8 cellular contexts compared by ENCODE assay signal in genomic region chr17:76264425-76264754, GRCh38. TPM values are rescaled to one million over a fixed set of nuclear protein-coding genes. Genes with fewer than 3 reads are reported as not detected.
DNase-seq lines count a peak whose midpoint lies in the region; ATAC-seq and TF ChIP-seq lines count a peak whose summit lies in the region.

No MANE protein-coding gene starts in this region.

- H3K27ac ChIP-seq in BLaER1: peak overlapping the region; percentile 84

- DNase-seq in HFFc6: no peak
- no peak for DNase-seq in adipocyte (ENCODE audit: low read depth)
- no peak for DNase-seq in naive B cell
- no peak for DNase-seq in NCI-H1436 treated with DMSO at 0.1 percent for 48 hours (lab: John Stamatoyannopoulos, UW)
- DNase-seq in effector CD8-positive, alpha-beta T cell (lab: John Stamatoyannopoulos, UW): no peak
- no peak for DNase-seq in head of caudate nucleus

- H3K4me1 ChIP-seq in BLaER1: peaks cover 81% of the 10 kb centered on the region
- peaks cover 45% of the 10 kb centered on the region for H3K4me1 ChIP-seq in adipocyte (ENCODE audit: control insufficient read depth, insufficient read depth, low read length)

- no peaks in the 10 kb centered on the region for H3K9me3 ChIP-seq in BLaER1
- no peaks in the 10 kb centered on the region for H3K9me3 ChIP-seq in adipocyte (ENCODE audit: control insufficient read depth, low read length)

- no peak for TF ChIP-seq CTCF in HFFc6 (IDR thresholded peaks at IDR 0.05)

- no peaks in the 10 kb centered on the region for H3K9me3 Mint-ChIP-seq in HFFc6
- no peaks in the 10 kb centered on the region for H3K9me3 Mint-ChIP-seq in naive B cell

- no peaks in the 10 kb centered on the region; the same call in 1 of the 2 replicates for H3K27me3 Mint-ChIP-seq in HFFc6 (ENCODE audit: insufficient read depth)
- H3K27me3 Mint-ChIP-seq in naive B cell: no peaks in the 10 kb centered on the region

- intact Hi-C loops in head of caudate nucleus (cut with DNase I): no loop called here

- peaks cover 50% of the 10 kb centered on the region for H3K4me1 Mint-ChIP-seq in HFFc6 (ENCODE audit: low read depth)
- peaks cover 43 to 81% (median 72%) of the 10 kb centered on the region in 3 donors for H3K4me1 Mint-ChIP-seq in naive B cell

- ATAC-seq in naive B cell (ENCODE audit: low read depth in 2 of 2) (no peak), HG02798 (IDR thresholded peaks at IDR 0.05; ENCODE audit: poor library complexity, unreplicated experiment) (no peak)

- peak overlapping the region; percentile 51; the same call in 1 of the 2 replicates for H3K9ac ChIP-seq in BLaER1
- peak overlapping the region; percentile 77 for H3K9ac ChIP-seq in adipocyte (ENCODE audit: low read length)

- H3K4me2 ChIP-seq in BLaER1: peak overlapping the region; percentile 82

- H3K36me3 ChIP-seq in BLaER1 (peaks cover 6% of the 10 kb centered on the region), adipocyte (ENCODE audit: control insufficient read depth, insufficient read depth, low read length, severe bottlenecking) (no peaks in the 10 kb centered on the region)

- H3K4me3 ChIP-seq in BLaER1 (peak overlapping the region; percentile 25; the same call in 1 of the 2 replicates), adipocyte (ENCODE audit: low read length) (peak overlapping the region; percentile 76)

- H3K36me3 Mint-ChIP-seq in HFFc6 (ENCODE audit: low read depth) (0 out of 2 replicates have a peak, but pooled peaks cover 4% of the 10 kb centered on the region), naive B cell (no peaks in the 10 kb centered on the region)

- H3K27me3 ChIP-seq in BLaER1: no peaks in the 10 kb centered on the region
- no peaks in the 10 kb centered on the region for H3K27me3 ChIP-seq in adipocyte (replicated peaks; ENCODE audit: control insufficient read depth, insufficient read depth, low read length)

- H3K4me3 Mint-ChIP-seq in HFFc6 (peak overlapping the region; percentile 85), naive B cell (peak overlapping the region; percentile 66 to 91 (median 86))

- H3K27ac Mint-ChIP-seq in HFFc6 (peak overlapping the region; percentile 93), naive B cell (peak overlapping the region; percentile 47 to 99 (median 90))

- peaks cover 11% of the 10 kb centered on the region for H4K20me1 ChIP-seq in BLaER1

RNA-seq across cellular contexts. Expression of gene UBALD2, which starts 0.8 kb away (rescaled TPM):
- 10 to 100 TPM; 24.5 to 35.7 (median 30.5) TPM for total RNA-seq in HFFc6 (2021; fragmentation: NEBNext Ultra II Directional; extraction: Animal tissue kit (Norgen Biotek cat#: 25700))
- 1 to 10 TPM; 2.5 to 6.2 (median 4.6) TPM for polyA plus RNA-seq in naive B cell (ENCODE audit: low read depth in 6 of 6)

RNA-seq across cellular contexts. Expression of gene RNF157, which starts 24.1 kb away (rescaled TPM):
- under 1 TPM in 3 of 6 experiments, not detected in 3; 0.11 to 0.19 (median 0.18) TPM for total RNA-seq in HFFc6 (2021; fragmentation: NEBNext Ultra II Directional; extraction: Animal tissue kit (Norgen Biotek cat#: 25700))
- polyA plus RNA-seq in naive B cell (ENCODE audit: low read depth in 6 of 6): under 1 TPM in 5 of 6 donors, not detected in 1; 0.09 to 0.71 (median 0.22) TPM

RNA-seq across cellular contexts. Expression of gene QRICH2, which starts 43.7 kb away (rescaled TPM):
- total RNA-seq in HFFc6 (2021; fragmentation: NEBNext Ultra II Directional; extraction: Animal tissue kit (Norgen Biotek cat#: 25700)): 1 to 10 TPM; 1.2 to 2.3 (median 1.4) TPM
- under 1 TPM in 2 of 6 donors, not detected in 4; 0.20 to 0.38 TPM for polyA plus RNA-seq in naive B cell (ENCODE audit: low read depth in 6 of 6)
